15 cellular contexts compared by ENCODE assay signal in the genomic region with DNA sequence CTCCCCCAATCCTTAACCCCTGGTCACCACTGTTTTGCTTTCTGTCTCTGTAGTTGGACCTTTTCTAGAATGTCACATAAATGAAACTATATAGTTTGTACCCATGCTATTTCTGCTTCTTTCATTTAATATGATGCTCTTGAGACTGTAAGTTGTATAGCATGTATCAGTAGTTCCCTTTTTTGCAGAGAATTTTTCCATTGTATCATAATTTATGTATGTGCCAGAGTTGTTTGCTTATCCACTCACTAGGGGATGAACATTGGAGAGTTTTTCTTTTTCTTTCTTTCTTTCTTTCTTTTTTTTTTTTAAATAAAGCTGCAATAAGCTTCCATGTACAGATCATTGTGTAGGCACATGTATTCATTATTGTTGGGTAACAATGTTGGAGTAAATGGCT.
"Had no signal": no experiment of that assay in that cellular context is flagged by ENCODE, and none has a peak within 500 bp of the region (broad histone marks: within the 10 kb centered on the region; RNA-seq: fewer than 3 reads in every experiment).

No MANE protein-coding gene starts in this region.

- DNase-seq: activated CD4-positive, alpha-beta T cell treated with anti-CD3 and anti-CD28 coated beads for 4 hours; activated CD4-positive, alpha-beta T cell treated with anti-CD3 and anti-CD28 coated beads, Interleukin-2, amount 50 U/mL, for 4 hours; activated CD8-positive, alpha-beta memory T cell treated with anti-CD3 and anti-CD28 coated beads, Interleukin-2, amount 50 U/mL, for 48 hours; activated CD8-positive, alpha-beta T cell treated with anti-CD3 and anti-CD28 coated beads, Interleukin-2, amount 10 ng/mL, durations not matched to agents 7 days and 5 days; activated naive CD4-positive, alpha-beta T cell; activated T-cell treated with anti-CD3 and anti-CD28 coated beads, Interleukin-2, amount 50 U/mL, for 1 hour; KG1; NCI-H1930; NCI-H510A treated with DMSO at 0.1 percent for 48 hours; NK-92 treated with Interleukin-12 subunit alpha and Interleukin-12 subunit beta, amount 100 ng/mL, for 24 hours; Peyer's patch; Right ventricle myocardium superior; T-cell; T-helper 2 cell; T1000 had no signal
